ENCODE assay signal across 1 cellular context in the genomic region with DNA sequence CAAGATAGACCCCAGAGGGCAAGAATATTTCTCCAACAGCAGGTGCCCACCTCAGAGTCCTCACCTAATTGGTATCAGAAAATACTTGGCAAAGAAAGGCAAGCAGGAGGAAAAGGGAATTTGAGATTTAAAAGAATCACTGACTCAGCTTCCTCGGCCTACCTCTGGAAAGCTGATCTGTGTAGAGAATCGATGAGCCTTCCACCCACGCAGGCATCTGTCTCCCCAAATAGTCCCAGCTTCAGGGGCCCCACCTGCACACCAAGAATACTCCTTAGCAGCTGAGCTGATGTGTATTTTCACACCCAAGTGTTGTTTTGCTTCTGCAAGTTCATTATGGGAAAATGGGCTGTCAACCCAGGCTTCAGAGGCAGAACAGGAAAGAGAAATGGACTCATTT.
TF ChIP-seq lines count a peak whose summit lies in the region.

No MANE protein-coding gene starts in this region.

TF ChIP-seq in H1, 55 proteins besides CTCF, POLR2A, EP300 and RAD21:
- TF ChIP-seq SP4 (IDR thresholded peaks at IDR 0.05; ENCODE audit: low read length) (no peak), SAP30 (IDR thresholded peaks at IDR 0.05; ENCODE audit: insufficient read depth, insufficient replicate concordance, low read length) (no peak), CREB1 (IDR thresholded peaks at IDR 0.05) (no peak), TEAD4 (IDR thresholded peaks at IDR 0.05; ENCODE audit: low read depth, low read length) (no peak), CHD2 (IDR thresholded peaks at IDR 0.05; ENCODE audit: low read length) (no peak), RBBP5 (IDR thresholded peaks at IDR 0.05; ENCODE audit: borderline replicate concordance, low read depth, low read length) (no peak), SP2 (IDR thresholded peaks at IDR 0.05; ENCODE audit: low read length) (no peak), ATF3 (IDR thresholded peaks at IDR 0.05; ENCODE audit: insufficient read depth, low read depth, low read length) (no peak), JUN (IDR thresholded peaks at IDR 0.05; ENCODE audit: low read depth, low read length) (no peak), SIRT6 (IDR thresholded peaks at IDR 0.05; ENCODE audit: low read length) (no peak), KDM4A (IDR thresholded peaks at IDR 0.05; ENCODE audit: low read depth, low read length, severe bottlenecking) (no peak), HDAC6 (IDR thresholded peaks at IDR 0.05; ENCODE audit: low read depth, low read length) (no peak)
